17 cellular contexts compared by ENCODE assay signal in the genomic region with DNA sequence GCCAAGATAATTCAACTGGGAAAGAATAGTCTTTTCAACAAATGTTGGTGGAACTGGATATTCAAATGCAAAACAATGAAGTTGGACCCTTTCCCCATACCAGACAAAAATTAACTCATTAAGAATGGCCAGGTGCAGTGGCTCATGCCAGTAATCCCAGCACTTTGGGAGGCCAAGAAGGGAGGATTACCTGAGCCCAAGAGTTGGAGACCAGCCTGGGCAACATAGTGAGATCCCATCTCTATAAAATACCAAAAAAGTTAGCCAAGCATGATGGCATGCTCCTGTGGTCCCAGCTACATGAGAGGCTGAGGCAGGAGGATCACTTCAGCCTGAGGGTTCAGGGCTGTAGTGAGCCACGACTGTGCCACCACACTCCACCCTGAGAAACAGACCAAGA. TPM values are rescaled to one million over a fixed set of nuclear protein-coding genes. Genes with fewer than 3 reads are reported as not detected.
A peak's percentile ranks its signal among the peaks of the same experiment; 100 is the strongest.
DNase-seq lines count a peak whose midpoint lies in the region; TF ChIP-seq lines count a peak whose summit lies in the region.
"Had no signal": no experiment of that assay in that cellular context is flagged by ENCODE, and none has a peak within 500 bp of the region (broad histone marks: within the 10 kb centered on the region; RNA-seq: fewer than 3 reads in every experiment).

No MANE protein-coding gene starts in this region.

- no peaks in the 10 kb centered on the region for H3K27me3 ChIP-seq in spleen (replicated peaks in 1 of 7)
- H3K27me3 ChIP-seq: gastroesophageal sphincter, transverse colon had no signal

- no peaks in the 10 kb centered on the region for H3K27me3 Mint-ChIP-seq in activated CD4-positive, alpha-beta memory T cell treated with anti-CD3 and anti-CD28 coated beads for 36 hours
- no peaks in the 10 kb centered on the region for H3K27me3 Mint-ChIP-seq in activated CD4-positive, alpha-beta memory T cell treated with anti-CD3 and anti-CD28 coated beads, Interleukin-2, amount 10 ng/mL, durations not matched to agents 7 days and 5 days
- peaks cover 6% of the 10 kb centered on the region for H3K27me3 Mint-ChIP-seq in endothelial cell (ENCODE audit: unreplicated experiment)
- no peaks in the 10 kb centered on the region for H3K27me3 Mint-ChIP-seq in progenitor cell of endocrine pancreas

- H3K36me3 ChIP-seq in spleen: no peaks in the 10 kb centered on the region
- H3K36me3 ChIP-seq: gastroesophageal sphincter, transverse colon had no signal

- 69 to 100% (median 87%) methylated on average over 1 of the region's 1 CpG for WGBS in spleen, 5 donors

- CTCF ChIA-PET in activated CD4-positive, alpha-beta memory T cell treated with anti-CD3 and anti-CD28 coated beads for 36 hours (lab: Charles Lee): no interaction called here
- CTCF ChIA-PET in activated CD4-positive, alpha-beta memory T cell treated with anti-CD3 and anti-CD28 coated beads, Interleukin-2, amount 10 ng/mL, durations not matched to agents 7 days and 5 days (lab: Charles Lee): interaction anchor here (0.7 kb wide), 1 partner anchor 138 kb away, joined by 4 read pairs; no protein-coding TSS in a partner anchor

- POLR2A ChIA-PET in activated CD4-positive, alpha-beta memory T cell treated with anti-CD3 and anti-CD28 coated beads for 36 hours (lab: Charles Lee): interaction anchor here (0.6 to 1.7 kb wide), 3 partner anchors 14 to 24 kb away, joined by 3 to 7 read pairs (median 6); partner anchors contain the start of gene SERINC5
- POLR2A ChIA-PET in activated CD4-positive, alpha-beta memory T cell treated with anti-CD3 and anti-CD28 coated beads, Interleukin-2, amount 10 ng/mL, durations not matched to agents 7 days and 5 days (lab: Charles Lee): interaction anchor here (2.2 kb wide), 1 partner anchor 23 kb away, joined by 9 read pairs; the partner anchor contains the start of gene SERINC5

- no peak overlapping the region for H3K4me3 ChIP-seq in spleen
- H3K4me3 ChIP-seq: gastroesophageal sphincter, transverse colon had no signal

- TF ChIP-seq POLR2A in spleen (IDR thresholded peaks at IDR 0.05): no peak

- H3K4me3 Mint-ChIP-seq in activated CD4-positive, alpha-beta memory T cell treated with anti-CD3 and anti-CD28 coated beads for 36 hours: no peak overlapping the region
- no peak overlapping the region for H3K4me3 Mint-ChIP-seq in activated CD4-positive, alpha-beta memory T cell treated with anti-CD3 and anti-CD28 coated beads, Interleukin-2, amount 10 ng/mL, durations not matched to agents 7 days and 5 days
- no peak overlapping the region for H3K4me3 Mint-ChIP-seq in endothelial cell (ENCODE audit: unreplicated experiment)
- H3K4me3 Mint-ChIP-seq in progenitor cell of endocrine pancreas (ENCODE audit: low read depth): no peak overlapping the region

- DNase-seq in activated CD4-positive, alpha-beta memory T cell treated with anti-CD3 and anti-CD28 coated beads for 36 hours: no peak
- DNase-seq in activated CD4-positive, alpha-beta memory T cell treated with anti-CD3 and anti-CD28 coated beads, Interleukin-2, amount 10 ng/mL, durations not matched to agents 7 days and 5 days: no peak
- DNase-seq in endothelial cell (ENCODE audit: low spot score) (no peak), progenitor cell of endocrine pancreas (ENCODE audit: low spot score, unreplicated experiment) (no peak), spleen (no peak), OCI-M2 (lab: John Stamatoyannopoulos, UW; ENCODE audit: unreplicated experiment) (no peak)
- no peak for DNase-seq in activated CD4-positive, CD25-positive, alpha-beta regulatory T cell (lab: John Stamatoyannopoulos, UW)
- DNase-seq: 8988T; activated CD4-positive, alpha-beta T cell treated with anti-CD3 and anti-CD28 coated beads for 48 hours; C1 segment of cervical spinal cord; left ventricle myocardium superior; NCI-H1092; NCI-H69; transverse colon had no signal

- intact Hi-C loops in activated CD4-positive, alpha-beta memory T cell treated with anti-CD3 and anti-CD28 coated beads for 36 hours (cut with micrococcal nuclease): loop anchor here (1.0 kb wide), 1 partner anchor 13 kb away; no protein-coding TSS in a partner anchor
- intact Hi-C loops in spleen (cut with DNase I; ENCODE audit: low total_unique reads): no loop called here

- H3K4me1 Mint-ChIP-seq in activated CD4-positive, alpha-beta memory T cell treated with anti-CD3 and anti-CD28 coated beads for 36 hours (ENCODE audit: low read depth): peaks cover 72% of the 10 kb centered on the region
- peaks cover 50% of the 10 kb centered on the region for H3K4me1 Mint-ChIP-seq in activated CD4-positive, alpha-beta memory T cell treated with anti-CD3 and anti-CD28 coated beads, Interleukin-2, amount 10 ng/mL, durations not matched to agents 7 days and 5 days
- H3K4me1 Mint-ChIP-seq in endothelial cell (ENCODE audit: unreplicated experiment): peaks cover 23% of the 10 kb centered on the region
- H3K4me1 Mint-ChIP-seq in progenitor cell of endocrine pancreas (ENCODE audit: low read depth): peaks cover 41% of the 10 kb centered on the region

- H3K9me3 ChIP-seq in spleen: no peaks in the 10 kb centered on the region
- H3K9me3 ChIP-seq: gastroesophageal sphincter, transverse colon had no signal

- H3K4me1 ChIP-seq in spleen: peaks cover 0 to 42% (median 5%) of the 10 kb centered on the region in 6 donors
- H3K4me1 ChIP-seq: parathyroid adenoma had no signal

- no peaks in the 10 kb centered on the region for H3K9me3 Mint-ChIP-seq in activated CD4-positive, alpha-beta memory T cell treated with anti-CD3 and anti-CD28 coated beads for 36 hours
- peaks cover 5% of the 10 kb centered on the region for H3K9me3 Mint-ChIP-seq in activated CD4-positive, alpha-beta memory T cell treated with anti-CD3 and anti-CD28 coated beads, Interleukin-2, amount 10 ng/mL, durations not matched to agents 7 days and 5 days
- H3K9me3 Mint-ChIP-seq in endothelial cell (ENCODE audit: unreplicated experiment) (no peaks in the 10 kb centered on the region), progenitor cell of endocrine pancreas (ENCODE audit: low read depth) (no peaks in the 10 kb centered on the region)

- peak overlapping the region; percentile 74; the same call in 1 of the 2 replicates for H3K27ac ChIP-seq in VCaP
- H3K27ac ChIP-seq in spleen: no peak overlapping the region
- H3K27ac ChIP-seq: gastroesophageal sphincter, parathyroid adenoma had no signal

- H3K27ac Mint-ChIP-seq in activated CD4-positive, alpha-beta memory T cell treated with anti-CD3 and anti-CD28 coated beads for 36 hours: peak overlapping the region; percentile 67
- H3K27ac Mint-ChIP-seq in activated CD4-positive, alpha-beta memory T cell treated with anti-CD3 and anti-CD28 coated beads, Interleukin-2, amount 10 ng/mL, durations not matched to agents 7 days and 5 days: no peak overlapping the region
- H3K27ac Mint-ChIP-seq in endothelial cell (ENCODE audit: unreplicated experiment): peak overlapping the region; percentile 1
- peak overlapping the region; percentile 84 for H3K27ac Mint-ChIP-seq in progenitor cell of endocrine pancreas

- peaks cover 15% of the 10 kb centered on the region for H3K36me3 Mint-ChIP-seq in activated CD4-positive, alpha-beta memory T cell treated with anti-CD3 and anti-CD28 coated beads for 36 hours
- peaks cover 33% of the 10 kb centered on the region for H3K36me3 Mint-ChIP-seq in activated CD4-positive, alpha-beta memory T cell treated with anti-CD3 and anti-CD28 coated beads, Interleukin-2, amount 10 ng/mL, durations not matched to agents 7 days and 5 days (ENCODE audit: low read depth)
- H3K36me3 Mint-ChIP-seq in endothelial cell (ENCODE audit: low read depth, unreplicated experiment) (no peaks in the 10 kb centered on the region), progenitor cell of endocrine pancreas (ENCODE audit: insufficient read depth) (peaks cover 11% of the 10 kb centered on the region)

- TF ChIP-seq CTCF in VCaP (conservative IDR thresholded peaks at IDR 0.05) (no peak), endothelial cell (IDR thresholded peaks at IDR 0.05; ENCODE audit: unreplicated experiment) (no peak), progenitor cell of endocrine pancreas (IDR thresholded peaks at IDR 0.05; ENCODE audit: unreplicated experiment) (no peak), spleen (IDR thresholded peaks at IDR 0.05 in 8 of 11, conservative IDR thresholded peaks at IDR 0.05 in 3 of 11) (no peak)

RNA-seq across cellular contexts. Expression of gene SERINC5, which starts 24.2 kb away (rescaled TPM):
- total RNA-seq in activated CD4-positive, alpha-beta memory T cell treated with anti-CD3 and anti-CD28 coated beads for 36 hours: 10 to 100 TPM; 42.8 to 48.0 TPM
- 10 to 100 TPM; 59.1 to 60.6 TPM for total RNA-seq in activated CD4-positive, alpha-beta memory T cell treated with anti-CD3 and anti-CD28 coated beads, Interleukin-2, amount 10 ng/mL, durations not matched to agents 7 days and 5 days
- total RNA-seq in endothelial cell (ENCODE audit: unreplicated experiment): 122 TPM
- total RNA-seq in progenitor cell of endocrine pancreas: 174 and 198 TPM in 2 replicates
- total RNA-seq in spleen: 10 to 100 TPM; 16.9 to 29.8 (median 25.5) TPM
- polyA plus RNA-seq in spleen: 1 to 10 TPM; 1.5 to 2.7 (median 2.1) TPM
